In the genomic region with DNA sequence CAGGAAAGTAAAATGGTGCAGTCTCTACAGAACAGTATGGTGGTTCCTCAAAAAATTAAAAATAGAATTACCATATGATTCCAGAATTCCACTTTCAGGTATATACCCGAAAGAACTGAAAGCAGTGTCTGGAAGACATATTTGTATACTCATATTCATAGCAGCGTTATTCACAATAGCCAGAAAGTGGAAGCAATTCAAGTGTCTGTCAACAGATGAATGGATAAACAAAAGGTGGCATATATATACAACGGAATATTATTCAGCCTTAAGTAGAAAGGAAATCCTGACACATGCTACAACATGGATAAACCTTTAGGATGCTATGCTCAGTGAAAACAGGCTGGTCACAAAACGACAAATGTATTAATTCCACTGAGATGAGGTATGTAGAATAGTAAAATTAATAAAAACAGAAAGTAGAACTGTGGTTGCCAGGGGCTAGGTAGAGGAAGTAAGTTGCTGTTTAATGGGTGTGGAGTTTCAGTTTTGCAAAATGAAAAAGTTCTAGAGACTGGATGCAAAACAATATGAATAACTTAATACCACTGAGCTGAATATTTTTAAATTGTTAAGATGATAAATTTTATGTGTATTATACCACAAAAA, we compare ENCODE assay signal across 1 cellular context.
TF ChIP-seq lines count a peak whose summit lies in the region.

No MANE protein-coding gene starts in this region.

TF ChIP-seq in HepG2, 621 proteins besides CTCF, POLR2A, EP300 and RAD21:
- TF ChIP-seq SUZ12 (IDR thresholded peaks at IDR 0.05; ENCODE audit: low read depth, low read length), result no peak
- TF ChIP-seq NFYC (CRISPR knock-in tag; IDR thresholded peaks at IDR 0.05), result no peak
- no peak for TF ChIP-seq ZGPAT (CRISPR knock-in tag; IDR thresholded peaks at IDR 0.05)
- TF ChIP-seq ATF5 (CRISPR knock-in tag; IDR thresholded peaks at IDR 0.05; ENCODE audit: low read depth), result no peak
- TF ChIP-seq, protein P1, sequence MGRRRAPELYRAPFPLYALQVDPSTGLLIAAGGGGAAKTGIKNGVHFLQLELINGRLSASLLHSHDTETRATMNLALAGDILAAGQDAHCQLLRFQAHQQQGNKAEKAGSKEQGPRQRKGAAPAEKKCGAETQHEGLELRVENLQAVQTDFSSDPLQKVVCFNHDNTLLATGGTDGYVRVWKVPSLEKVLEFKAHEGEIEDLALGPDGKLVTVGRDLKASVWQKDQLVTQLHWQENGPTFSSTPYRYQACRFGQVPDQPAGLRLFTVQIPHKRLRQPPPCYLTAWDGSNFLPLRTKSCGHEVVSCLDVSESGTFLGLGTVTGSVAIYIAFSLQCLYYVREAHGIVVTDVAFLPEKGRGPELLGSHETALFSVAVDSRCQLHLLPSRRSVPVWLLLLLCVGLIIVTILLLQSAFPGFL (CRISPR knock-in tag; IDR thresholded peaks at IDR 0.05), result no peak
- no peak for TF ChIP-seq BCL3 (CRISPR knock-in tag; IDR thresholded peaks at IDR 0.05)
- TF ChIP-seq, protein P2, sequence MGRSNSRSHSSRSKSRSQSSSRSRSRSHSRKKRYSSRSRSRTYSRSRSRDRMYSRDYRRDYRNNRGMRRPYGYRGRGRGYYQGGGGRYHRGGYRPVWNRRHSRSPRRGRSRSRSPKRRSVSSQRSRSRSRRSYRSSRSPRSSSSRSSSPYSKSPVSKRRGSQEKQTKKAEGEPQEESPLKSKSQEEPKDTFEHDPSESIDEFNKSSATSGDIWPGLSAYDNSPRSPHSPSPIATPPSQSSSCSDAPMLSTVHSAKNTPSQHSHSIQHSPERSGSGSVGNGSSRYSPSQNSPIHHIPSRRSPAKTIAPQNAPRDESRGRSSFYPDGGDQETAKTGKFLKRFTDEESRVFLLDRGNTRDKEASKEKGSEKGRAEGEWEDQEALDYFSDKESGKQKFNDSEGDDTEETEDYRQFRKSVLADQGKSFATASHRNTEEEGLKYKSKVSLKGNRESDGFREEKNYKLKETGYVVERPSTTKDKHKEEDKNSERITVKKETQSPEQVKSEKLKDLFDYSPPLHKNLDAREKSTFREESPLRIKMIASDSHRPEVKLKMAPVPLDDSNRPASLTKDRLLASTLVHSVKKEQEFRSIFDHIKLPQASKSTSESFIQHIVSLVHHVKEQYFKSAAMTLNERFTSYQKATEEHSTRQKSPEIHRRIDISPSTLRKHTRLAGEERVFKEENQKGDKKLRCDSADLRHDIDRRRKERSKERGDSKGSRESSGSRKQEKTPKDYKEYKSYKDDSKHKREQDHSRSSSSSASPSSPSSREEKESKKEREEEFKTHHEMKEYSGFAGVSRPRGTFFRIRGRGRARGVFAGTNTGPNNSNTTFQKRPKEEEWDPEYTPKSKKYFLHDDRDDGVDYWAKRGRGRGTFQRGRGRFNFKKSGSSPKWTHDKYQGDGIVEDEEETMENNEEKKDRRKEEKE (IDR thresholded peaks at IDR 0.05), result no peak
- TF ChIP-seq, protein P3, sequence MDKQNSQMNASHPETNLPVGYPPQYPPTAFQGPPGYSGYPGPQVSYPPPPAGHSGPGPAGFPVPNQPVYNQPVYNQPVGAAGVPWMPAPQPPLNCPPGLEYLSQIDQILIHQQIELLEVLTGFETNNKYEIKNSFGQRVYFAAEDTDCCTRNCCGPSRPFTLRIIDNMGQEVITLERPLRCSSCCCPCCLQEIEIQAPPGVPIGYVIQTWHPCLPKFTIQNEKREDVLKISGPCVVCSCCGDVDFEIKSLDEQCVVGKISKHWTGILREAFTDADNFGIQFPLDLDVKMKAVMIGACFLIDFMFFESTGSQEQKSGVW (CRISPR knock-in tag; IDR thresholded peaks at IDR 0.05; ENCODE audit: borderline replicate concordance), result no peak
- TF ChIP-seq ZC3H13 (CRISPR knock-in tag; IDR thresholded peaks at IDR 0.05), result no peak
- TF ChIP-seq CREM (IDR thresholded peaks at IDR 0.05), result no peak
- no peak for TF ChIP-seq CREM (CRISPR knock-in tag; IDR thresholded peaks at IDR 0.05)
- TF ChIP-seq ZNF232 (CRISPR knock-in tag; IDR thresholded peaks at IDR 0.05; ENCODE audit: borderline replicate concordance), result no peak
- no peak for TF ChIP-seq ZNF891 (CRISPR knock-in tag; IDR thresholded peaks at IDR 0.05)
- no peak for TF ChIP-seq ETV6 (CRISPR knock-in tag; conservative IDR thresholded peaks at IDR 0.05)
- TF ChIP-seq, protein P4, sequence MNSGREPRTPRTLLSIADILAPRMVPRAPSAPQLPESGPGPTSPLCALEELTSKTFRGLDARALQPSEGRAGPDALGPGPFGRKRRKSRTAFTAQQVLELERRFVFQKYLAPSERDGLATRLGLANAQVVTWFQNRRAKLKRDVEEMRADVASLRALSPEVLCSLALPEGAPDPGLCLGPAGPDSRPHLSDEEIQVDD (CRISPR knock-in tag; IDR thresholded peaks at IDR 0.05; ENCODE audit: borderline replicate concordance), result no peak
- TF ChIP-seq ZHX1 (CRISPR knock-in tag; IDR thresholded peaks at IDR 0.05; ENCODE audit: low read depth), result no peak
- no peak for TF ChIP-seq RCOR2 (CRISPR knock-in tag; IDR thresholded peaks at IDR 0.05)
- no peak for TF ChIP-seq SNAPC2 (CRISPR knock-in tag; IDR thresholded peaks at IDR 0.05)
